ENCODE assay signal across 20 cellular contexts in the genomic region with DNA sequence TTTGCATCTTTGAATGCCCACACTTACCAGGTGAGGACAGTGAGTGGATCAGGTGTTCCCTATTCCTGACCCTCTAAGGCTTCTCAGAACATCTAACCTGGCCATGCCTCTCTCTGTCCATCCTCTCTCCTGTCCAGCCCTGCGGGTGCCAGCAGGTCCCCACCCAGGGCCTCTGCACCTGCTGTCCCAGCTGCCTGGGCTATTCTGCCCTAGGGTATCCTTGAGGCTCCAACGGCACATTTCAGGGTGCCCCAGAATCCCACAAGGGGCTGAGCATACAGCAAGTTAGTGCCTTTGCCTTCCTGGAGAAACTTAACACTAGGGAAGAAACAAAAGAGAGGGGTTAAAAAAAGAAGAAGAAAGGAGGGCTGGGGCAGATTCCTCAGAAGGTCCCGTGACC.
DNase-seq lines count a peak whose midpoint lies in the region; ATAC-seq, FAIRE-seq and TF ChIP-seq lines count a peak whose summit lies in the region.
"Had no signal": no experiment of that assay in that cellular context is flagged by ENCODE, and none has a peak within 500 bp of the region (broad histone marks: within the 10 kb centered on the region; RNA-seq: fewer than 3 reads in every experiment).

No MANE protein-coding gene starts in this region.

- H3K23me2 ChIP-seq in H1 (ENCODE audit: low read depth, low read length), result no peaks in the 10 kb centered on the region

- H3K27me3 ChIP-seq in left ventricle myocardium inferior (ENCODE audit: low read depth) (peaks cover 73% of the 10 kb centered on the region), H1 (replicated peaks in 1 of 4; ENCODE audit: control insufficient read depth in 3 of 4, extremely low read depth in 1 of 4, insufficient read depth in 3 of 4, low read length in 3 of 4) (no peaks in the 10 kb centered on the region)
- H3K27me3 ChIP-seq: BLaER1 treated with 17β-estradiol and CSF1 and Interleukin-3, amounts not matched to agents 10 nM and 100 nM had no signal

- H3K4me1 ChIP-seq in left ventricle myocardium inferior (no peaks in the 10 kb centered on the region), H1 (replicated peaks in 1 of 4; ENCODE audit: control insufficient read depth in 3 of 4, insufficient read depth in 4 of 4, low read length in 3 of 4) (no peaks in the 10 kb centered on the region)
- H3K4me1 ChIP-seq: A549 had no signal

- no peak overlapping the region for H2BK20ac ChIP-seq in H1 (ENCODE audit: low read length)

- no peak overlapping the region for H4K91ac ChIP-seq in H1 (replicated peaks; ENCODE audit: insufficient read length, low read length)

- H3K23ac ChIP-seq in H1 (ENCODE audit: insufficient read length), result no peak overlapping the region

- WGBS in H1 (ENCODE audit: extremely low coverage in 1 of 2, insufficient coverage in 1 of 2, insufficient read length in 1 of 2, insufficient replicate concordance in 2 of 2, low coverage in 1 of 2, low lambda C conversion rate in 2 of 2, missing lambda C conversion rate in 1 of 2), 2 experiments, result 83% methylated on average over 3 of the region's 3 CpGs; no CpG with 5 or more reads in 1 of the 2 experiments

- TF ChIP-seq EP300 in H1 (IDR thresholded peaks at IDR 0.05; ENCODE audit: borderline replicate concordance in 1 of 2, low read depth in 2 of 2, low read length in 2 of 2), result no peak

- FAIRE-seq in H1 (lab: Jason Lieb, UNC), result no peak
- FAIRE-seq: A549, D721Med, G401.6, GM12891, GM19239, H54 had no signal

- POLR2A ChIA-PET in H1 (lab: Charles Lee; ENCODE audit: partially characterized antibody), result no interaction called here

- DNase-seq in Right ventricle myocardium inferior (ENCODE audit: missing footprints) (peak; percentile 15), left ventricle myocardium inferior (no peak), H1 (ENCODE audit: low read depth in 1 of 2, low spot score in 2 of 2) (no peak), posterior vena cava (ENCODE audit: low spot score) (peak; percentile 66), D341Med (ENCODE audit: low spot score) (no peak), NCI-H446 treated with DMSO at 0.1 percent for 48 hours (lab: John Stamatoyannopoulos, UW) (no peak)
- DNase-seq: AML-193; CD4-positive, CD25-positive, alpha-beta regulatory T cell; COR-L47; HCEC 1CT had no signal

- H3K4me2 ChIP-seq in H1 (ENCODE audit: insufficient read depth in 1 of 2, low read depth in 2 of 2, low read length in 2 of 2), result no peak overlapping the region
- H3K4me2 ChIP-seq: A549; BLaER1 treated with 17β-estradiol and CSF1 and Interleukin-3, amounts not matched to agents 10 nM and 100 nM had no signal

- intact Hi-C loops in Right ventricle myocardium inferior (cut with DNase I) (no loop called here), left ventricle myocardium inferior (cut with micrococcal nuclease) (no loop called here), posterior vena cava (cut with DNase I) (no loop called here)

- no peak overlapping the region for H3K27ac ChIP-seq in left ventricle myocardium inferior (replicated peaks)
- H3K27ac ChIP-seq in H1 (ENCODE audit: low read depth, low read length), result no peak overlapping the region
- H3K27ac ChIP-seq: 22Rv1; A549; BLaER1 treated with 17β-estradiol and CSF1 and Interleukin-3, amounts not matched to agents 10 nM and 100 nM; HL-60 had no signal

- H2BK12ac ChIP-seq in H1 (ENCODE audit: low read depth, low read length), result no peak overlapping the region

- ATAC-seq in Right ventricle myocardium inferior (no peak), HG03571 (IDR thresholded peaks at IDR 0.05; ENCODE audit: unreplicated experiment) (no peak)
- ATAC-seq: A549 had no signal

- H3K4me3 ChIP-seq in left ventricle myocardium inferior, result no peak overlapping the region
- H3K4me3 ChIP-seq in H1 (ENCODE audit: extremely low read depth in 1 of 4, insufficient read depth in 2 of 4, low read depth in 3 of 4, low read length in 4 of 4), result no peak overlapping the region
- H3K4me3 ChIP-seq: A549; BLaER1 treated with 17β-estradiol and CSF1 and Interleukin-3, amounts not matched to agents 10 nM and 100 nM had no signal

- H3K79me1 ChIP-seq in H1 (ENCODE audit: low read depth, low read length), result no peaks in the 10 kb centered on the region

- H3K18ac ChIP-seq in H1 (ENCODE audit: extremely low read depth, low read length), result no peak overlapping the region

- no peak overlapping the region for H2AK5ac ChIP-seq in H1 (ENCODE audit: low read depth, low read length)

- H3K79me2 ChIP-seq in H1 (ENCODE audit: control insufficient read depth in 1 of 2, insufficient read depth in 2 of 2, low read length in 2 of 2), result no peaks in the 10 kb centered on the region

- H4K5ac ChIP-seq in H1 (ENCODE audit: insufficient read length, low read depth, low read length), result no peak overlapping the region

- TF ChIP-seq CTCF in left ventricle myocardium inferior (IDR thresholded peaks at IDR 0.05; ENCODE audit: borderline replicate concordance), result no peak
- TF ChIP-seq CTCF in H1 (IDR thresholded peaks at IDR 0.05; ENCODE audit: control extremely low read depth in 1 of 3, insufficient read depth in 1 of 3, low read depth in 1 of 3, low read length in 3 of 3), result no peak

- no peak overlapping the region for H3K56ac ChIP-seq in H1 (replicated peaks; ENCODE audit: insufficient read length, low read depth, low read length)

- TF ChIP-seq RAD21 in H1 (IDR thresholded peaks at IDR 0.05 in 1 of 2, conservative IDR thresholded peaks at IDR 0.05 in 1 of 2; ENCODE audit: low read depth in 2 of 2, low read length in 2 of 2), result no peak

- no peak overlapping the region for H3K4ac ChIP-seq in H1 (replicated peaks; ENCODE audit: insufficient read length, low read depth, low read length)

- CTCF ChIA-PET in H1 (lab: Charles Lee; ENCODE audit: partially characterized antibody), result no interaction called here

- no peaks in the 10 kb centered on the region for H3K36me3 ChIP-seq in left ventricle myocardium inferior
- no peaks in the 10 kb centered on the region for H3K36me3 ChIP-seq in H1 (ENCODE audit: control insufficient read depth in 2 of 4, insufficient read depth in 4 of 4, low read length in 3 of 4)
- H3K36me3 ChIP-seq: BLaER1 treated with 17β-estradiol and CSF1 and Interleukin-3, amounts not matched to agents 10 nM and 100 nM had no signal

- H2BK15ac ChIP-seq in H1 (ENCODE audit: low read length), result no peak overlapping the region

- peak overlapping the region; percentile 21; the same call in 1 of the 2 replicates for H4K8ac ChIP-seq in H1 (ENCODE audit: extremely low read depth, insufficient read depth, low read length)

- H3K9me3 ChIP-seq in left ventricle myocardium inferior (replicated peaks), result peaks cover 39% of the 10 kb centered on the region
- H3K9me3 ChIP-seq in H1 (ENCODE audit: insufficient read depth in 2 of 2, low read depth in 1 of 2, low read length in 1 of 2), result no peaks in the 10 kb centered on the region

- no peak overlapping the region for H3K14ac ChIP-seq in H1 (ENCODE audit: insufficient read length)

- no peak overlapping the region for H2AFZ ChIP-seq in H1 (ENCODE audit: low read length)

- H2BK5ac ChIP-seq in H1 (ENCODE audit: low read depth, low read length), result no peak overlapping the region

- no peak overlapping the region for H2BK120ac ChIP-seq in H1 (replicated peaks; ENCODE audit: low read depth, low read length)

- no peaks in the 10 kb centered on the region for H4K20me1 ChIP-seq in H1 (replicated peaks in 1 of 2; ENCODE audit: control insufficient read depth in 1 of 2, insufficient read depth in 2 of 2, low read length in 2 of 2)
- H4K20me1 ChIP-seq: BLaER1 treated with 17β-estradiol and CSF1 and Interleukin-3, amounts not matched to agents 10 nM and 100 nM had no signal

- H3K9ac ChIP-seq in H1 (replicated peaks in 1 of 4; ENCODE audit: extremely low read depth in 1 of 4, low read depth in 3 of 4, low read length in 3 of 4), result no peak overlapping the region
- H3K9ac ChIP-seq: BLaER1 treated with 17β-estradiol and CSF1 and Interleukin-3, amounts not matched to agents 10 nM and 100 nM had no signal

- no peak for TF ChIP-seq POLR2A in H1 (IDR thresholded peaks at IDR 0.05; ENCODE audit: control extremely low read depth in 1 of 2, low read depth in 2 of 2, low read length in 2 of 2)

TF ChIP-seq in H1, 55 proteins besides CTCF, POLR2A, EP300 and RAD21:
- TF ChIP-seq BACH1 (IDR thresholded peaks at IDR 0.05; ENCODE audit: low read length) (no peak), GTF2F1 (IDR thresholded peaks at IDR 0.05; ENCODE audit: borderline replicate concordance, low read depth, low read length) (no peak), CTBP2 (IDR thresholded peaks at IDR 0.05; ENCODE audit: borderline replicate concordance, insufficient read depth, insufficient read length, low read length) (no peak), POU5F1 (IDR thresholded peaks at IDR 0.05; ENCODE audit: low read depth, low read length) (no peak), SIRT6 (IDR thresholded peaks at IDR 0.05; ENCODE audit: low read length) (no peak), RXRA (IDR thresholded peaks at IDR 0.05; ENCODE audit: insufficient read depth, low read depth, low read length) (no peak), SP4 (IDR thresholded peaks at IDR 0.05; ENCODE audit: low read length) (no peak), HDAC6 (IDR thresholded peaks at IDR 0.05; ENCODE audit: low read depth, low read length) (no peak), POLR2AphosphoS5 (IDR thresholded peaks at IDR 0.05; ENCODE audit: low read depth, low read length) (no peak), CHD1 (IDR thresholded peaks at IDR 0.05; ENCODE audit: low read depth, low read length) (no peak), RBBP5 (IDR thresholded peaks at IDR 0.05; ENCODE audit: borderline replicate concordance, low read depth, low read length) (no peak)
- TF ChIP-seq, protein P1, sequence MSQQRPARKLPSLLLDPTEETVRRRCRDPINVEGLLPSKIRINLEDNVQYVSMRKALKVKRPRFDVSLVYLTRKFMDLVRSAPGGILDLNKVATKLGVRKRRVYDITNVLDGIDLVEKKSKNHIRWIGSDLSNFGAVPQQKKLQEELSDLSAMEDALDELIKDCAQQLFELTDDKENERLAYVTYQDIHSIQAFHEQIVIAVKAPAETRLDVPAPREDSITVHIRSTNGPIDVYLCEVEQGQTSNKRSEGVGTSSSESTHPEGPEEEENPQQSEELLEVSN (IDR thresholded peaks at IDR 0.05), result no peak

Comparison
In these comparisons a context has a peak if more than half of its experiments do, and no peak if none do; other contexts are left out.
1. DNase-seq: peak in Right ventricle myocardium inferior (single experiment) and posterior vena cava (single experiment); none in left ventricle myocardium inferior (single experiment), H1 (0 of 2), D341Med (single experiment) and NCI-H446 treated with DMSO at 0.1 percent for 48 hours (single experiment).